20 cellular contexts compared by ENCODE assay signal in the genomic region with DNA sequence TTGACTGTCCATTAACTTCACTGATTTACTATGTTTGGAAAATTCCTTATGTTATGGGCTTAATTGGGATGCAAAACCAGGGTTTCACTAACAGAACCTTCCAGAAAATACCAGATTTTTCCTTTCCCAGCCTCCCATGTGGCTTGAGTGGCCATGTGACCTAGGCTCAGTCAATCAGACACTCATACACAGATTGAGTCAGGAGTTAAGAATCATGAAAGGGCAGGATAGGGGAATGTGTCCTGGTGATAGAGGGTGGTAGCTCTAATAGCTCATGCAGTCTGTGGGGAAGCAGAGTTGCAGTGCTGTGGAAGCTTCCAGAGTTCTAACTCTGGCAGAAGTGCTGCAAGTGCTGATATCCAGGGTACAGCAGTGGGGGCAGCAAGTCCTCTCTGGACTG.
"Had no signal": no experiment of that assay in that cellular context is flagged by ENCODE, and none has a peak within 500 bp of the region (broad histone marks: within the 10 kb centered on the region; RNA-seq: fewer than 3 reads in every experiment).

No MANE protein-coding gene starts in this region.

- DNase-seq: effector memory CD4-positive, alpha-beta T cell; glutamatergic neuron; immature natural killer cell; left cardiac atrium; left ventricle myocardium inferior; lower lobe of right lung; natural killer cell; posterior cingulate gyrus; sigmoid colon; small intestine; stimulated activated CD4-positive, alpha-beta T cell treated with anti-CD3 and anti-CD28 coated beads, Interleukin-2, amount 100 ng/mL, for 48 hours; stimulated activated CD8-positive, alpha-beta memory T cell treated with anti-CD3 and anti-CD28 coated beads, Interleukin-4, amount 100 ng/mL, for 48 hours; stimulated activated naive CD8-positive, alpha-beta T cell treated with anti-CD3 and anti-CD28 coated beads, Interleukin-15, Interleukin-2, amounts not matched to agents 100 U/mL and 50 U/mL, for 24 hours; thyroid gland; upper lobe of right lung had no signal

- H3K27ac ChIP-seq: gastroesophageal sphincter, left ventricle myocardium inferior, lower lobe of right lung, right atrium auricular region, sigmoid colon, suprapubic skin, thyroid gland, upper lobe of right lung had no signal

- ATAC-seq: esophagus mucosa; gastroesophageal sphincter; left cardiac atrium; lower lobe of right lung; natural killer cell; stimulated activated effector memory CD8-positive, alpha-beta T cell treated with anti-CD3 and anti-CD28 coated beads, Interleukin-12 subunit alpha, Interleukin-12 subunit beta, amount 100 ng/mL, for 72 hours; stimulated activated naive CD8-positive, alpha-beta T cell treated with anti-CD3 and anti-CD28 coated beads, Interleukin-15, Interleukin-2, amounts not matched to agents 100 U/mL and 50 U/mL, for 24 hours; upper lobe of right lung had no signal

- H3K9me3 ChIP-seq: gastroesophageal sphincter, left ventricle myocardium inferior, lower lobe of right lung, right atrium auricular region, sigmoid colon, suprapubic skin, thyroid gland, upper lobe of right lung had no signal

- H3K36me3 ChIP-seq: gastroesophageal sphincter, left ventricle myocardium inferior, lower lobe of right lung, right atrium auricular region, sigmoid colon, suprapubic skin, thyroid gland, upper lobe of right lung had no signal

- H3K27me3 ChIP-seq: gastroesophageal sphincter, right atrium auricular region, sigmoid colon, suprapubic skin, thyroid gland, upper lobe of right lung had no signal

- H3K4me1 ChIP-seq: lower lobe of right lung, right atrium auricular region, thyroid gland, upper lobe of right lung had no signal

- H3K4me3 ChIP-seq: gastroesophageal sphincter, left ventricle myocardium inferior, lower lobe of right lung, right atrium auricular region, sigmoid colon, suprapubic skin, thyroid gland, upper lobe of right lung had no signal
